Comparison of ENCODE assay signal across 19 cellular contexts in genomic region chr4:38077791-38078489, GRCh38.
A peak's percentile ranks its signal among the peaks of the same experiment; 100 is the strongest.
DNase-seq lines count a peak whose midpoint lies in the region; ATAC-seq, FAIRE-seq and TF ChIP-seq lines count a peak whose summit lies in the region.
"Had no signal": no experiment of that assay in that cellular context is flagged by ENCODE, and none has a peak within 500 bp of the region (broad histone marks: within the 10 kb centered on the region; RNA-seq: fewer than 3 reads in every experiment).

No MANE protein-coding gene starts in this region.

- peak overlapping the region; percentile 69; the same call in 1 of the 2 replicates for H3K4me2 ChIP-seq in GM12878 (ENCODE audit: control insufficient read depth, insufficient read depth)

- TF ChIP-seq POLR2A in GM12878 (IDR thresholded peaks at IDR 0.05; ENCODE audit: low read depth, low read length) (no peak), transverse colon (IDR thresholded peaks at IDR 0.05) (no peak)

- ATAC-seq in activated naive CD4-positive, alpha-beta T cell treated with anti-CD3 and anti-CD28 coated beads, Interleukin-2, amount 50 U/mL, for 72 hours, result no peak
- ATAC-seq in GM12878, result no peak
- ATAC-seq: gastroesophageal sphincter had no signal

- no TSS peak for BruUV-seq in GM12878 (replicated peaks; lab: Mats Ljungman, UMichigan)

- no peaks in the 10 kb centered on the region for H3K9me3 Mint-ChIP-seq in activated naive CD4-positive, alpha-beta T cell treated with anti-CD3 and anti-CD28 coated beads, Interleukin-2, amount 50 U/mL, for 72 hours
- H3K9me3 Mint-ChIP-seq in activated naive CD4-positive, alpha-beta T cell treated with anti-CD3 and anti-CD28 coated beads for 36 hours, result no peaks in the 10 kb centered on the region
- no peaks in the 10 kb centered on the region for H3K9me3 Mint-ChIP-seq in nephron
- H3K9me3 Mint-ChIP-seq: memory B cell; stimulated activated naive CD8-positive, alpha-beta T cell treated with anti-CD3 and anti-CD28 coated beads, Interleukin-15, Interleukin-2, amounts not matched to agents 100 ng/mL and 50 ng/mL, for 24 hours had no signal

- H3K9me3 ChIP-seq in GM12878 (replicated peaks; ENCODE audit: control insufficient read depth, insufficient read depth, low read length) (no peaks in the 10 kb centered on the region; the same call in 2 of the 3 replicates), transverse colon (no peaks in the 10 kb centered on the region)
- H3K9me3 ChIP-seq: gastroesophageal sphincter had no signal

- no peaks in the 10 kb centered on the region for H3K27me3 Mint-ChIP-seq in activated naive CD4-positive, alpha-beta T cell treated with anti-CD3 and anti-CD28 coated beads for 36 hours (ENCODE audit: low read depth)
- no peaks in the 10 kb centered on the region for H3K27me3 Mint-ChIP-seq in nephron (ENCODE audit: low read depth)
- H3K27me3 Mint-ChIP-seq: memory B cell; stimulated activated naive CD8-positive, alpha-beta T cell treated with anti-CD3 and anti-CD28 coated beads, Interleukin-15, Interleukin-2, amounts not matched to agents 100 ng/mL and 50 ng/mL, for 24 hours had no signal

- no peak overlapping the region for H3K4me3 ChIP-seq in GM12878
- H3K4me3 ChIP-seq in transverse colon, result no peak overlapping the region
- H3K4me3 ChIP-seq: gastroesophageal sphincter, skin epidermis had no signal

- H3K4me3 Mint-ChIP-seq in activated naive CD4-positive, alpha-beta T cell treated with anti-CD3 and anti-CD28 coated beads for 36 hours, result no peak overlapping the region
- H3K4me3 Mint-ChIP-seq in nephron, result no peak overlapping the region
- H3K4me3 Mint-ChIP-seq: memory B cell; stimulated activated naive CD8-positive, alpha-beta T cell treated with anti-CD3 and anti-CD28 coated beads, Interleukin-15, Interleukin-2, amounts not matched to agents 100 ng/mL and 50 ng/mL, for 24 hours had no signal

- RAD21 ChIA-PET in GM12878 (lab: Charles Lee; ENCODE audit: unreplicated experiment), result interaction anchor here (0.6 to 8.3 kb wide), 18 partner anchors 12 to 726 kb away, joined by 3 to 128 read pairs (median 4); partner anchors contain the start of gene TLR1

- FAIRE-seq in GM12878 (lab: Jason Lieb, UNC) (no peak), GM19239 (lab: Jason Lieb, UNC) (no peak)

- H3K36me3 Mint-ChIP-seq in activated naive CD4-positive, alpha-beta T cell treated with anti-CD3 and anti-CD28 coated beads, Interleukin-2, amount 50 U/mL, for 72 hours, result peaks cover 0 to 5% of the 10 kb centered on the region in 2 donors
- peaks cover 12% of the 10 kb centered on the region for H3K36me3 Mint-ChIP-seq in activated naive CD4-positive, alpha-beta T cell treated with anti-CD3 and anti-CD28 coated beads for 36 hours (ENCODE audit: low read depth)
- H3K36me3 Mint-ChIP-seq in nephron (ENCODE audit: low read depth), result peaks cover 69% of the 10 kb centered on the region

- in situ Hi-C loops in GM12878 (cut with MboI) (loop anchor here (5.0 kb wide), 2 partner anchors 99 to 239 kb away; no protein-coding TSS in a partner anchor), transverse colon (cut with MboI; ENCODE audit: low pct_ligation_motif_present in 1 of 4, low pct_unique_long_range_greater_than_20kb in 1 of 4, low sequenced_read_pairs in 3 of 4) (loop anchor here in 3 of 4 donors (5.0 to 10.0 kb wide), 3 partner anchors 89 to 597 kb away; no protein-coding TSS in a partner anchor)

- WGBS in GM12878 (ENCODE audit: insufficient coverage, insufficient replicate concordance, low lambda C conversion rate, missing lambda C conversion rate), result 93% methylated on average over 12 of the region's 12 CpGs
- WGBS in transverse colon (ENCODE audit: low coverage in 1 of 2), 2 donors, result 38 to 80% methylated on average over 1 to 12 of the region's 12 CpGs

- peaks cover 32% of the 10 kb centered on the region for H3K4me1 Mint-ChIP-seq in activated naive CD4-positive, alpha-beta T cell treated with anti-CD3 and anti-CD28 coated beads for 36 hours (ENCODE audit: low read depth)
- peaks cover 41% of the 10 kb centered on the region for H3K4me1 Mint-ChIP-seq in nephron
- H3K4me1 Mint-ChIP-seq: memory B cell had no signal

- CTCF ChIA-PET in activated naive CD4-positive, alpha-beta T cell treated with anti-CD3 and anti-CD28 coated beads for 36 hours (lab: Charles Lee), result interaction anchor here (1.2 to 2.0 kb wide), 4 partner anchors 12 to 52 kb away, joined by 3 to 7 read pairs (median 4); no protein-coding TSS in a partner anchor
- CTCF ChIA-PET in GM12878 (lab: Yijun Ruan, JAX), result interaction anchor here (0.9 to 2.8 kb wide), 15 partner anchors 9 to 681 kb away, joined by 3 to 11 read pairs (median 6); no protein-coding TSS in a partner anchor

- H3K4me1 ChIP-seq in GM12878 (ENCODE audit: control insufficient read depth, insufficient read depth, low read length) (peaks cover 48% of the 10 kb centered on the region), transverse colon (peaks cover 25 to 71% (median 47%) of the 10 kb centered on the region in 4 donors)

- no peak for TF ChIP-seq RAD21 in GM12878 (IDR thresholded peaks at IDR 0.05; ENCODE audit: insufficient read depth, low read depth, low read length)

- H3K27ac ChIP-seq in GM12878 (ENCODE audit: control insufficient read depth, insufficient read depth), result peak overlapping the region; percentile 87
- peak overlapping the region; percentile 85 to 93 (median 88) for H3K27ac ChIP-seq in transverse colon

- no peak for TF ChIP-seq CTCF in GM12878 (IDR thresholded peaks at IDR 0.05 in 2 of 3, conservative IDR thresholded peaks at IDR 0.05 in 1 of 3; ENCODE audit: control insufficient read depth in 2 of 3, extremely low read depth in 1 of 3, insufficient read depth in 1 of 3, low read depth in 3 of 3, low read length in 3 of 3)
- no peak for TF ChIP-seq CTCF in nephron (IDR thresholded peaks at IDR 0.05; ENCODE audit: unreplicated experiment in 3 of 3)
- TF ChIP-seq CTCF in transverse colon (IDR thresholded peaks at IDR 0.05), result no peak

- no peak overlapping the region for H2AFZ ChIP-seq in GM12878 (ENCODE audit: control insufficient read depth, low read depth, low read length)

- no peak for TF ChIP-seq EP300 in GM12878 (IDR thresholded peaks at IDR 0.05; ENCODE audit: borderline replicate concordance in 1 of 2, control insufficient read depth in 1 of 2, low read depth in 2 of 2, low read length in 2 of 2)
- no peak for TF ChIP-seq EP300 in transverse colon (IDR thresholded peaks at IDR 0.05; ENCODE audit: low read depth)

- POLR2A ChIA-PET in GM12878 (lab: Charles Lee), result interaction anchor here (0.6 to 2.6 kb wide), 11 partner anchors 8 to 811 kb away, joined by 3 to 13 read pairs (median 4); no protein-coding TSS in a partner anchor

- SMC1A ChIA-PET in GM12878 (lab: Charles Lee; ENCODE audit: uncharacterized antibody, unreplicated experiment), result interaction anchor here (0.5 to 5.3 kb wide), 21 partner anchors 8 to 597 kb away, joined by 3 to 102 read pairs (median 5); no protein-coding TSS in a partner anchor

- H3K27me3 ChIP-seq in GM12878 (replicated peaks in 1 of 2; ENCODE audit: control insufficient read depth in 2 of 2, insufficient read depth in 2 of 2, low read length in 1 of 2) (no peaks in the 10 kb centered on the region), transverse colon (no peaks in the 10 kb centered on the region)
- H3K27me3 ChIP-seq: gastroesophageal sphincter had no signal

- peak overlapping the region; percentile 15 to 43 for H3K27ac Mint-ChIP-seq in activated naive CD4-positive, alpha-beta T cell treated with anti-CD3 and anti-CD28 coated beads, Interleukin-2, amount 50 U/mL, for 72 hours
- H3K27ac Mint-ChIP-seq in activated naive CD4-positive, alpha-beta T cell treated with anti-CD3 and anti-CD28 coated beads for 36 hours, result no peak overlapping the region
- H3K27ac Mint-ChIP-seq in nephron, result peak overlapping the region; percentile 75 to 88 (median 86)
- H3K27ac Mint-ChIP-seq: memory B cell; stimulated activated naive CD8-positive, alpha-beta T cell treated with anti-CD3 and anti-CD28 coated beads, Interleukin-15, Interleukin-2, amounts not matched to agents 100 ng/mL and 50 ng/mL, for 24 hours had no signal

- DNase-seq in activated naive CD4-positive, alpha-beta T cell treated with anti-CD3 and anti-CD28 coated beads, Interleukin-2, amount 50 U/mL, for 72 hours (ENCODE audit: low spot score in 2 of 2), result no peak
- no peak for DNase-seq in activated naive CD4-positive, alpha-beta T cell treated with anti-CD3 and anti-CD28 coated beads for 36 hours
- no peak for DNase-seq in GM12878 (ENCODE audit: low read depth, low spot score)
- no peak for DNase-seq in transverse colon
- no peak for DNase-seq in NCI-H2227 (lab: John Stamatoyannopoulos, UW; ENCODE audit: unreplicated experiment)
- DNase-seq in NCI-H446 treated with DMSO at 0.1 percent for 48 hours (lab: John Stamatoyannopoulos, UW), result no peak
- no peak for DNase-seq in GM19239 (ENCODE audit: insufficient read length, low spot score)
- DNase-seq: activated naive CD4-positive, alpha-beta T cell treated with anti-CD3 and anti-CD28 coated beads, Interleukin-2, amount 50 U/mL, for 16 hours; central memory CD4-positive, alpha-beta T cell; Karpas-422; NCI-H146; NCI-H524 treated with DMSO at 0.1 percent for 48 hours; nucleus accumbens; OCI-M1 had no signal

- intact Hi-C loops in activated naive CD4-positive, alpha-beta T cell treated with anti-CD3 and anti-CD28 coated beads for 36 hours (cut with micrococcal nuclease), result loop anchor here (1.0 kb wide), 1 partner anchor 85 kb away; no protein-coding TSS in a partner anchor
- intact Hi-C loops in GM12878 (cut with micrococcal nuclease; ENCODE audit: unreplicated experiment) (loop anchor here (5.0 kb wide), 2 partner anchors 99 to 654 kb away; no protein-coding TSS in a partner anchor), transverse colon (cut with DNase I; ENCODE audit: low total_unique reads) (no loop called here)

- no peaks in the 10 kb centered on the region for H4K20me1 ChIP-seq in GM12878 (ENCODE audit: control insufficient read depth, insufficient read depth)

- peak overlapping the region; percentile 50 for H3K9ac ChIP-seq in GM12878 (ENCODE audit: control insufficient read depth, insufficient read depth, low read length)

- peaks cover 4% of the 10 kb centered on the region for H3K79me2 ChIP-seq in GM12878 (ENCODE audit: control insufficient read depth, insufficient read depth, low read length)

- peaks cover 0 to 12% of the 10 kb centered on the region in 2 experiments for H3K36me3 ChIP-seq in GM12878 (ENCODE audit: control insufficient read depth in 2 of 2, insufficient read depth in 2 of 2, low read length in 1 of 2)
- no peaks in the 10 kb centered on the region for H3K36me3 ChIP-seq in transverse colon

TF ChIP-seq in GM12878, 131 proteins besides CTCF, POLR2A, EP300 and RAD21 (continues in another document):
- TF ChIP-seq ZZZ3 (IDR thresholded peaks at IDR 0.05; ENCODE audit: control insufficient read depth, insufficient read length, low read depth), result no peak
